1 cellular context compared by ENCODE assay signal in the genomic region with DNA sequence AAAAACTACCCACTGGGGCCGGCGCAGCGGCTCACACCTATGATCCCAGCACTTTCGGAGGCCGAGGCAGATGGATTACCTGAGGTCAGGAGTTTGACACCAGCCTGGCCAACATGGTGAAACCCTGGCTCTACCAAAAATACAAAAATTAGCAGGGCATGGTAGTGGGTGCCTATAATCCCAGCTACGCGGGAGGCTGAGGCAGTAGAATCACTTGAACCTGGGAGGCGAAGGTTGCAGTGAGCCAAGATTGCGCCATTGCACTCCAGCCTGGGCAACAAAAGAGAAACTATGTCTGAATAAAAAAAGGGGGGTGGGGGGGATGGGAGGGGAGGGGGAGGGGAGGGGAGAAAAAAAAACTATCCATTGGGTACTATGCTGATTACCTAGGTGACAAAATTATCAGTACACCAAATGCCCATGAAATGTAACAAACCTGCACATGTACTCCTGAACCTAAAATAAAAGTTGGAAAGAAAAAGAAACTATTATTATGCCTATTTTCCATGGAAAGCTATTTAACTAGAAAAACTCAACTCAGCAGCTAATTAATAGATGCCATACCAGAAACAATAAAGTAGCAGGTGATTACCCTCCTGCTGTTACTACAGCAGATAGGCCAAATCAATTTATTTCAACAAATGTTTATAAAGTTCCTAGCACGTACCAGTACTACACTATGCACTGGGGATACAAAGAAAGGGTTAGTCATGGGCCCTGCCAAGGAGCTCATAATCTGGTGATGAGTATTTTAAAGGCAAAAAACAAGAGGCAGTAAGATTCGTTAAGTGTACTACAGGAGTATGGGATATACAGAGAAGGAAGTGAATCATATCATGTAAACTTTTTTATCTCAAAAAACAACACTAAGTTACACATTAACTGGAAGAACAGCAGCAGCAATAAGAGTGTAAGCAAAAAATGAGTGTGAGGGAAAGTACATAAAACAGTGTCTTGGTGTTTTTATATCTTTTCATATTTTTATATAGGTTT.
TF ChIP-seq lines count a peak whose summit lies in the region.

No MANE protein-coding gene starts in this region.

TF ChIP-seq in GM12878, 131 proteins besides CTCF, POLR2A, EP300 and RAD21 (continued from another document and continues in another):
- no peak for TF ChIP-seq BMI1 (IDR thresholded peaks at IDR 0.05; ENCODE audit: borderline replicate concordance)
- no peak for TF ChIP-seq EZH2 (IDR thresholded peaks at IDR 0.05; ENCODE audit: borderline replicate concordance, control insufficient read depth, low read depth, low read length)
- TF ChIP-seq, protein P1, sequence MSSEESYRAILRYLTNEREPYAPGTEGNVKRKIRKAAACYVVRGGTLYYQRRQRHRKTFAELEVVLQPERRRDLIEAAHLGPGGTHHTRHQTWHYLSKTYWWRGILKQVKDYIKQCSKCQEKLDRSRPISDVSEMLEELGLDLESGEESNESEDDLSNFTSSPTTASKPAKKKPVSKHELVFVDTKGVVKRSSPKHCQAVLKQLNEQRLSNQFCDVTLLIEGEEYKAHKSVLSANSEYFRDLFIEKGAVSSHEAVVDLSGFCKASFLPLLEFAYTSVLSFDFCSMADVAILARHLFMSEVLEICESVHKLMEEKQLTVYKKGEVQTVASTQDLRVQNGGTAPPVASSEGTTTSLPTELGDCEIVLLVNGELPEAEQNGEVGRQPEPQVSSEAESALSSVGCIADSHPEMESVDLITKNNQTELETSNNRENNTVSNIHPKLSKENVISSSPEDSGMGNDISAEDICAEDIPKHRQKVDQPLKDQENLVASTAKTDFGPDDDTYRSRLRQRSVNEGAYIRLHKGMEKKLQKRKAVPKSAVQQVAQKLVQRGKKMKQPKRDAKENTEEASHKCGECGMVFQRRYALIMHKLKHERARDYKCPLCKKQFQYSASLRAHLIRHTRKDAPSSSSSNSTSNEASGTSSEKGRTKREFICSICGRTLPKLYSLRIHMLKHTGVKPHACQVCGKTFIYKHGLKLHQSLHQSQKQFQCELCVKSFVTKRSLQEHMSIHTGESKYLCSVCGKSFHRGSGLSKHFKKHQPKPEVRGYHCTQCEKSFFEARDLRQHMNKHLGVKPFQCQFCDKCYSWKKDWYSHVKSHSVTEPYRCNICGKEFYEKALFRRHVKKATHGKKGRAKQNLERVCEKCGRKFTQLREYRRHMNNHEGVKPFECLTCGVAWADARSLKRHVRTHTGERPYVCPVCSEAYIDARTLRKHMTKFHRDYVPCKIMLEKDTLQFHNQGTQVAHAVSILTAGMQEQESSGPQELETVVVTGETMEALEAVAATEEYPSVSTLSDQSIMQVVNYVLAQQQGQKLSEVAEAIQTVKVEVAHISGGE (CRISPR knock-in tag; IDR thresholded peaks at IDR 0.05), result no peak
- TF ChIP-seq FOXM1 (IDR thresholded peaks at IDR 0.05; ENCODE audit: low read depth, low read length), result no peak
- TF ChIP-seq NRF1 (conservative IDR thresholded peaks at IDR 0.05; ENCODE audit: low read depth, low read length), result no peak
- no peak for TF ChIP-seq RCOR1 (conservative IDR thresholded peaks at IDR 0.05; ENCODE audit: low read depth, low read length)
- no peak for TF ChIP-seq CBX3 (IDR thresholded peaks at IDR 0.05; ENCODE audit: borderline replicate concordance, low read depth)
- no peak for TF ChIP-seq SIN3A (IDR thresholded peaks at IDR 0.05; ENCODE audit: low read depth, low read length)
- TF ChIP-seq ATF7 (IDR thresholded peaks at IDR 0.05; ENCODE audit: low read depth), result peak; percentile 55
- TF ChIP-seq TCF3 (IDR thresholded peaks at IDR 0.05; ENCODE audit: borderline replicate concordance, insufficient read depth, low read depth, low read length), result no peak
- TF ChIP-seq ZNF384 (IDR thresholded peaks at IDR 0.05; ENCODE audit: borderline replicate concordance, low read depth, low read length), result peak; percentile 28; the same call in 1 of the 2 replicates
- TF ChIP-seq WRNIP1 (IDR thresholded peaks at IDR 0.05; ENCODE audit: borderline replicate concordance, low read depth, low read length), result no peak
- TF ChIP-seq, protein P2, sequence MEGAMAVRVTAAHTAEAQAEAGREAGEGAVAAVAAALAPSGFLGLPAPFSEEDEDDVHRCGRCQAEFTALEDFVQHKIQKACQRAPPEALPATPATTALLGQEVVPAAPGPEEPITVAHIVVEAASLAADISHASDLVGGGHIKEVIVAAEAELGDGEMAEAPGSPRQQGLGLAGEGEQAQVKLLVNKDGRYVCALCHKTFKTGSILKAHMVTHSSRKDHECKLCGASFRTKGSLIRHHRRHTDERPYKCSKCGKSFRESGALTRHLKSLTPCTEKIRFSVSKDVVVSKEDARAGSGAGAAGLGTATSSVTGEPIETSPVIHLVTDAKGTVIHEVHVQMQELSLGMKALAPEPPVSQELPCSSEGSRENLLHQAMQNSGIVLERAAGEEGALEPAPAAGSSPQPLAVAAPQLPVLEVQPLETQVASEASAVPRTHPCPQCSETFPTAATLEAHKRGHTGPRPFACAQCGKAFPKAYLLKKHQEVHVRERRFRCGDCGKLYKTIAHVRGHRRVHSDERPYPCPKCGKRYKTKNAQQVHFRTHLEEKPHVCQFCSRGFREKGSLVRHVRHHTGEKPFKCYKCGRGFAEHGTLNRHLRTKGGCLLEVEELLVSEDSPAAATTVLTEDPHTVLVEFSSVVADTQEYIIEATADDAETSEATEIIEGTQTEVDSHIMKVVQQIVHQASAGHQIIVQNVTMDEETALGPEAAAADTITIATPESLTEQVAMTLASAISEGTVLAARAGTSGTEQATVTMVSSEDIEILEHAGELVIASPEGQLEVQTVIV (IDR thresholded peaks at IDR 0.05; ENCODE audit: borderline replicate concordance, partially characterized antibody), result no peak
- no peak for TF ChIP-seq CREB1 (IDR thresholded peaks at IDR 0.05; ENCODE audit: low read depth)
- TF ChIP-seq ZBTB40 (IDR thresholded peaks at IDR 0.05; ENCODE audit: borderline replicate concordance), result no peak
- TF ChIP-seq RUNX3 (IDR thresholded peaks at IDR 0.05; ENCODE audit: low read length), result no peak
- TF ChIP-seq NR2C1 (IDR thresholded peaks at IDR 0.05), result no peak
- no peak for TF ChIP-seq ZNF687 (IDR thresholded peaks at IDR 0.05)
- TF ChIP-seq DPF2 (IDR thresholded peaks at IDR 0.05), result peak; percentile 75; the same call in 1 of the 2 replicates
- TF ChIP-seq, protein P3, sequence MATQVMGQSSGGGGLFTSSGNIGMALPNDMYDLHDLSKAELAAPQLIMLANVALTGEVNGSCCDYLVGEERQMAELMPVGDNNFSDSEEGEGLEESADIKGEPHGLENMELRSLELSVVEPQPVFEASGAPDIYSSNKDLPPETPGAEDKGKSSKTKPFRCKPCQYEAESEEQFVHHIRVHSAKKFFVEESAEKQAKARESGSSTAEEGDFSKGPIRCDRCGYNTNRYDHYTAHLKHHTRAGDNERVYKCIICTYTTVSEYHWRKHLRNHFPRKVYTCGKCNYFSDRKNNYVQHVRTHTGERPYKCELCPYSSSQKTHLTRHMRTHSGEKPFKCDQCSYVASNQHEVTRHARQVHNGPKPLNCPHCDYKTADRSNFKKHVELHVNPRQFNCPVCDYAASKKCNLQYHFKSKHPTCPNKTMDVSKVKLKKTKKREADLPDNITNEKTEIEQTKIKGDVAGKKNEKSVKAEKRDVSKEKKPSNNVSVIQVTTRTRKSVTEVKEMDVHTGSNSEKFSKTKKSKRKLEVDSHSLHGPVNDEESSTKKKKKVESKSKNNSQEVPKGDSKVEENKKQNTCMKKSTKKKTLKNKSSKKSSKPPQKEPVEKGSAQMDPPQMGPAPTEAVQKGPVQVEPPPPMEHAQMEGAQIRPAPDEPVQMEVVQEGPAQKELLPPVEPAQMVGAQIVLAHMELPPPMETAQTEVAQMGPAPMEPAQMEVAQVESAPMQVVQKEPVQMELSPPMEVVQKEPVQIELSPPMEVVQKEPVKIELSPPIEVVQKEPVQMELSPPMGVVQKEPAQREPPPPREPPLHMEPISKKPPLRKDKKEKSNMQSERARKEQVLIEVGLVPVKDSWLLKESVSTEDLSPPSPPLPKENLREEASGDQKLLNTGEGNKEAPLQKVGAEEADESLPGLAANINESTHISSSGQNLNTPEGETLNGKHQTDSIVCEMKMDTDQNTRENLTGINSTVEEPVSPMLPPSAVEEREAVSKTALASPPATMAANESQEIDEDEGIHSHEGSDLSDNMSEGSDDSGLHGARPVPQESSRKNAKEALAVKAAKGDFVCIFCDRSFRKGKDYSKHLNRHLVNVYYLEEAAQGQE (IDR thresholded peaks at IDR 0.05; ENCODE audit: low read depth, low read length), result no peak
- TF ChIP-seq ZNF207 (IDR thresholded peaks at IDR 0.05; ENCODE audit: borderline replicate concordance), result no peak
- no peak for TF ChIP-seq RBBP5 (conservative IDR thresholded peaks at IDR 0.05)
- no peak for TF ChIP-seq YY1 (IDR thresholded peaks at IDR 0.05; ENCODE audit: low read depth, low read length)
- TF ChIP-seq PAX8 (IDR thresholded peaks at IDR 0.05), result 0 out of 2 replicates have a peak, but pooled peaks have one; percentile 25
- no peak for TF ChIP-seq POU2F2 (IDR thresholded peaks at IDR 0.05; ENCODE audit: borderline replicate concordance, low read depth, low read length)
- TF ChIP-seq HDGF (IDR thresholded peaks at IDR 0.05), result no peak
- peak; percentile 47; the same call in 1 of the 2 replicates for TF ChIP-seq RELB (IDR thresholded peaks at IDR 0.05; ENCODE audit: low read depth)
- TF ChIP-seq CBFB (IDR thresholded peaks at IDR 0.05; ENCODE audit: low read depth), result no peak
- TF ChIP-seq MTA3 (IDR thresholded peaks at IDR 0.05; ENCODE audit: borderline replicate concordance, low read length), result no peak
- TF ChIP-seq, protein P4, sequence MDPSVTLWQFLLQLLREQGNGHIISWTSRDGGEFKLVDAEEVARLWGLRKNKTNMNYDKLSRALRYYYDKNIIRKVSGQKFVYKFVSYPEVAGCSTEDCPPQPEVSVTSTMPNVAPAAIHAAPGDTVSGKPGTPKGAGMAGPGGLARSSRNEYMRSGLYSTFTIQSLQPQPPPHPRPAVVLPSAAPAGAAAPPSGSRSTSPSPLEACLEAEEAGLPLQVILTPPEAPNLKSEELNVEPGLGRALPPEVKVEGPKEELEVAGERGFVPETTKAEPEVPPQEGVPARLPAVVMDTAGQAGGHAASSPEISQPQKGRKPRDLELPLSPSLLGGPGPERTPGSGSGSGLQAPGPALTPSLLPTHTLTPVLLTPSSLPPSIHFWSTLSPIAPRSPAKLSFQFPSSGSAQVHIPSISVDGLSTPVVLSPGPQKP (IDR thresholded peaks at IDR 0.05; ENCODE audit: low read depth, low read length), result no peak
- peak; percentile 70 for TF ChIP-seq MTA2 (IDR thresholded peaks at IDR 0.05; ENCODE audit: low read depth)
- 0 out of 2 replicates have a peak, but pooled peaks have one; percentile 16 for TF ChIP-seq SPI1 (IDR thresholded peaks at IDR 0.05; ENCODE audit: borderline replicate concordance, insufficient read depth, low read depth, low read length)
